8 cellular contexts compared by ENCODE assay signal in genomic region chr7:75738604-75738974, GRCh38. TPM values are rescaled to one million over a fixed set of nuclear protein-coding genes. Genes with fewer than 3 reads are reported as not detected.
A peak's percentile ranks its signal among the peaks of the same experiment; 100 is the strongest.
DNase-seq lines count a peak whose midpoint lies in the region; ATAC-seq, FAIRE-seq and TF ChIP-seq lines count a peak whose summit lies in the region.

Gene HIP1 (minus strand): TSS chr7:75738941. CDS start chr7:75738920, 21 bp downstream.

- DNase-seq in GM12864 (ENCODE audit: low read depth) (no peak), bronchial epithelial cell (ENCODE audit: low read depth) (no peak), lower lobe of right lung (no peak), NCI-H2029 treated with DMSO at 0.1 percent for 48 hours (lab: John Stamatoyannopoulos, UW) (no peak)
- no peak for DNase-seq in effector CD4-positive, alpha-beta T cell

- peak within 1 kb of the TSS; percentile 90 for H3K27ac ChIP-seq in lower lobe of right lung
- peak within 1 kb of the TSS; percentile 74 for H3K27ac ChIP-seq in thymus (ENCODE audit: low read depth)

- H3K4me1 ChIP-seq in lower lobe of right lung (peaks cover 37% of the 10 kb centered on the region), thymus (ENCODE audit: control insufficient read depth, insufficient read depth, low read length) (peaks cover 5% of the 10 kb centered on the region)

- intact Hi-C loops in lower lobe of right lung (cut with DNase I) = no loop called here

- H3K4me3 ChIP-seq in GM12864 (ENCODE audit: low read depth, low read length) (peak within 1 kb of the TSS; percentile 97), bronchial epithelial cell (ENCODE audit: low read depth, low read length) (peak within 1 kb of the TSS; percentile 69), lower lobe of right lung (peak within 1 kb of the TSS; percentile 95), thymus (ENCODE audit: low read length) (peak within 1 kb of the TSS; percentile 58)

- H3K36me3 ChIP-seq in bronchial epithelial cell (ENCODE audit: control insufficient read depth, insufficient read depth, low read length) (no peaks in the 10 kb centered on the region), lower lobe of right lung (peaks cover 1% of the 10 kb centered on the region), thymus (ENCODE audit: control insufficient read depth, insufficient read depth) (no peaks in the 10 kb centered on the region)

- no peak for FAIRE-seq in bronchial epithelial cell (lab: Jason Lieb, UNC)

- WGBS in thymus = 1% methylated on average over 30 of the region's 30 CpGs

- no peak for TF ChIP-seq CTCF in GM12864 (IDR thresholded peaks at IDR 0.05; ENCODE audit: low read depth, low read length, missing control alignments)
- TF ChIP-seq CTCF in bronchial epithelial cell (IDR thresholded peaks at IDR 0.05; ENCODE audit: insufficient read depth, low read length, severe bottlenecking) = no peak
- no peak for TF ChIP-seq CTCF in lower lobe of right lung (IDR thresholded peaks at IDR 0.05)

- no peaks in the 10 kb centered on the region for H3K27me3 ChIP-seq in bronchial epithelial cell (ENCODE audit: control insufficient read depth, insufficient read depth, low read length)
- H3K27me3 ChIP-seq in lower lobe of right lung (ENCODE audit: low read depth) = no peaks in the 10 kb centered on the region
- H3K27me3 ChIP-seq in thymus (ENCODE audit: control insufficient read depth, insufficient read depth) = peaks cover 4% of the 10 kb centered on the region

- H3K9me3 ChIP-seq in lower lobe of right lung (no peaks in the 10 kb centered on the region), thymus (ENCODE audit: control insufficient read depth) (no peaks in the 10 kb centered on the region)

- ATAC-seq in HG03439 (IDR thresholded peaks at IDR 0.05; ENCODE audit: unreplicated experiment) (peak; percentile 9), lower lobe of right lung (peak; percentile 6 to 19), HG02970 (IDR thresholded peaks at IDR 0.05; ENCODE audit: low FRiP score, unreplicated experiment) (no peak)

RNA-seq across cellular contexts. Expression of gene HIP1, which starts in this region (rescaled TPM):
- total RNA-seq in bronchial epithelial cell = 3.2 and 5.2 TPM in 2 replicates
- 51.5 TPM for total RNA-seq in lower lobe of right lung
- 3.5 TPM for polyA plus RNA-seq in thymus
